ENCODE assay signal across 8 cellular contexts in the genomic region with DNA sequence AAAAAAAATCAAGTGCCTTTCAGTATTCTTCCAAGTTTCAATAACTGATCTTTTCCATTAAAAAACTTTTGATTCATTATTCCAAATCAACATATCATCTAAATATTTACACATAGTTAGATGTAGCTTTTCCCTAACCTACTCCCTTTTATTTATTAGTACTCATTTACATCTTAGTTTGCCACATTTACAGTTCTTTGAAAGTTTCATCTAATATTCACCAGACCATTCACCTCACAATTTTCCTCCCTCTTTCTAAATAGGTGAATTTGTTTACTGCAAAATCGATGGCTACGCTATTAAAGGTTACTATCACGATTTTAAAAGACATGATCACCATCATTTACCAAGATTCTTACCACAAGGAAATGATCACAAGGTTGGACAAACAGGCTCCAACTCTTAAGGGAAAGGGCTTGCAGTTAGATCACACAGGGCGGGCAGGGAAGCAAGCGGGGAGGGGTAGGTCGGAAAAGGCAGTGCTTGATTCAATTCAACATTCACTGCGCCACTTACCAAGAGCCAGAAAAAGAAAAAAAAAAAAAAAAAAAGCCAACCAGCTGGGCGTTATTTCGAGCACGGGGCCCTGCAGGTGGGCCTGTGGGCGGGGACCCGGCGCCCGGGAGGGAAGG. TPM values are rescaled to one million over a fixed set of nuclear protein-coding genes. Genes with fewer than 3 reads are reported as not detected.
DNase-seq lines count a peak whose midpoint lies in the region; ATAC-seq, FAIRE-seq and TF ChIP-seq lines count a peak whose summit lies in the region.

No MANE protein-coding gene starts in this region.

- H3K79me2 ChIP-seq in endothelial cell of umbilical vein (ENCODE audit: control insufficient read depth, insufficient read depth, low read length) = peaks cover 43% of the 10 kb centered on the region

- H3K36me3 ChIP-seq in endothelial cell of umbilical vein (ENCODE audit: control insufficient read depth in 2 of 2, extremely low read depth in 1 of 2, insufficient read depth in 2 of 2, low read length in 2 of 2) (peaks cover under 1 to 8% of the 10 kb centered on the region in 2 experiments), neutrophil (peaks cover 21% of the 10 kb centered on the region)

- H2AFZ ChIP-seq in endothelial cell of umbilical vein (ENCODE audit: low read depth, low read length) = peak overlapping the region; percentile 88

- no peak for TF ChIP-seq POLR2A in endothelial cell of umbilical vein (IDR thresholded peaks at IDR 0.05; ENCODE audit: low read depth, low read length)

- peak overlapping the region; percentile 63 to 96 (median 88) for H3K4me3 ChIP-seq in endothelial cell of umbilical vein (replicated peaks in 1 of 3; ENCODE audit: insufficient read depth in 1 of 3, low read depth in 1 of 3, low read length in 3 of 3)
- peak overlapping the region; percentile 97 to 99 for H3K4me3 ChIP-seq in neutrophil (ENCODE audit: low read depth in 1 of 2, low read length in 1 of 2)

- CTCF ChIA-PET in RWPE1 (lab: Yijun Ruan, JAX) = interaction anchor here (0.6 to 1.9 kb wide), 3 partner anchors 14 to 585 kb away, joined by 3 to 9 read pairs (median 5); no protein-coding TSS in a partner anchor
- CTCF ChIA-PET in endothelial cell of umbilical vein (lab: Charles Lee) = interaction anchor here (0.6 to 1.7 kb wide), 17 partner anchors 8 to 520 kb away, joined by 3 to 8 read pairs (median 4); partner anchors contain the start of gene WDSUB1

- intact Hi-C loops in endothelial cell of umbilical vein (cut with micrococcal nuclease) = loop anchor here (1.0 to 10.0 kb wide), 11 partner anchors 86 to 810 kb away; partner anchors contain the start of genes CD302 and WDSUB1

- no peak for TF ChIP-seq CTCF in RWPE1 (conservative IDR thresholded peaks at IDR 0.05; ENCODE audit: low read depth)
- TF ChIP-seq CTCF in endothelial cell of umbilical vein (IDR thresholded peaks at IDR 0.05; ENCODE audit: extremely low read depth in 1 of 2, insufficient read depth in 1 of 2, low read depth in 1 of 2, low read length in 2 of 2) = no peak
- TF ChIP-seq CTCF in neutrophil (IDR thresholded peaks at IDR 0.05) = no peak

- H3K9me3 ChIP-seq in endothelial cell of umbilical vein (replicated peaks; ENCODE audit: control insufficient read depth, insufficient read depth, low read length) (no peaks in the 10 kb centered on the region), neutrophil (no peaks in the 10 kb centered on the region)

- H4K20me1 ChIP-seq in endothelial cell of umbilical vein (replicated peaks; ENCODE audit: control insufficient read depth, extremely low read depth, insufficient read depth, low read length) = peaks cover 12% of the 10 kb centered on the region

- POLR2A ChIA-PET in RWPE1 (lab: Yijun Ruan, JAX; ENCODE audit: low non-redundant PET) (interaction anchor here (0.6 to 1.3 kb wide), 3 partner anchors 12 to 96 kb away, joined by 3 to 12 read pairs (median 3); no protein-coding TSS in a partner anchor), endothelial cell of umbilical vein (lab: Charles Lee) (interaction anchor here (0.7 to 3.3 kb wide), 12 partner anchors 12 to 571 kb away, joined by 3 to 18 read pairs (median 4); partner anchors contain the start of genes BAZ2B and WDSUB1)

- peak overlapping the region; percentile 97 for H3K4me2 ChIP-seq in endothelial cell of umbilical vein (ENCODE audit: insufficient read depth, low read length)

- dilution Hi-C loops in endothelial cell of umbilical vein (cut with MboI; ENCODE audit: extremely low pct_ligation_motif_present, low sequenced_read_pairs) = loop anchor here (25.0 kb wide), 1 partner anchor 99 kb away; the partner anchor contains the start of gene BAZ2B

- peak overlapping the region; percentile 92 for H3K27ac ChIP-seq in RWPE1
- H3K27ac ChIP-seq in endothelial cell of umbilical vein (ENCODE audit: insufficient read depth, low read depth, low read length) = peak overlapping the region; percentile 86
- peak overlapping the region; percentile 97 for H3K27ac ChIP-seq in neutrophil

- H3K9ac ChIP-seq in endothelial cell of umbilical vein (replicated peaks; ENCODE audit: extremely low read depth, insufficient read depth, low read length) = peak overlapping the region; percentile 98

- H3K27me3 ChIP-seq in endothelial cell of umbilical vein (ENCODE audit: control insufficient read depth in 2 of 2, insufficient read depth in 2 of 2, low read length in 2 of 2) = no peaks in the 10 kb centered on the region
- H3K27me3 ChIP-seq in neutrophil = no peaks in the 10 kb centered on the region

- in situ Hi-C loops in ACHN (cut with HindIII; ENCODE audit: low pct_ligation_motif_present, low pct_unique_long_range_greater_than_20kb, low sequenced_read_pairs) = no loop called here

- peak; percentile 78 for FAIRE-seq in G401.6 (lab: Jason Lieb, UNC)
- FAIRE-seq in endothelial cell of umbilical vein (lab: Jason Lieb, UNC) = peak; percentile 69

- H3K9me1 ChIP-seq in endothelial cell of umbilical vein (replicated peaks; ENCODE audit: control insufficient read depth, extremely low read depth, insufficient read depth, low read length) = no peaks in the 10 kb centered on the region

- ATAC-seq in HG02852 (IDR thresholded peaks at IDR 0.05; ENCODE audit: unreplicated experiment) (no peak), HG03039 (IDR thresholded peaks at IDR 0.05; ENCODE audit: unreplicated experiment) (no peak)

- DNase-seq in RWPE1 (ENCODE audit: low spot score) (no peak), endothelial cell of umbilical vein (ENCODE audit: low read depth, low spot score) (no peak), ACHN (no peak)
- DNase-seq in activated CD8-positive, alpha-beta memory T cell treated with anti-CD3 and anti-CD28 coated beads for 24 hours = no peak

- peaks cover 25% of the 10 kb centered on the region for H3K4me1 ChIP-seq in endothelial cell of umbilical vein (ENCODE audit: control insufficient read depth, extremely low read depth, insufficient read depth, low read length)
- H3K4me1 ChIP-seq in neutrophil (ENCODE audit: control insufficient read depth in 1 of 2, insufficient read depth in 1 of 2, low read depth in 1 of 2, low read length in 1 of 2) = peaks cover 38 to 49% of the 10 kb centered on the region in 2 experiments

- BruUV-seq in endothelial cell of umbilical vein (replicated peaks; lab: Mats Ljungman, UMichigan) = TSS peak; percentile 46

TF ChIP-seq in endothelial cell of umbilical vein, 7 proteins besides CTCF, POLR2A, EP300 and RAD21:
- no peak for TF ChIP-seq POLR2AphosphoS5 (IDR thresholded peaks at IDR 0.05; ENCODE audit: insufficient read depth, low read depth, low read length)
- no peak for TF ChIP-seq JUN (IDR thresholded peaks at IDR 0.05; ENCODE audit: borderline replicate concordance, insufficient read depth, insufficient read length, low read depth)
- no peak for TF ChIP-seq MYC (IDR thresholded peaks at IDR 0.05; ENCODE audit: low read depth, low read length)
- no peak for TF ChIP-seq FOS (IDR thresholded peaks at IDR 0.05; ENCODE audit: borderline replicate concordance, insufficient read depth, low read length)
- TF ChIP-seq GATA2 (IDR thresholded peaks at IDR 0.05; ENCODE audit: insufficient read depth, insufficient read length, low read depth, low read length) = no peak
- no peak for TF ChIP-seq MAX (IDR thresholded peaks at IDR 0.05; ENCODE audit: insufficient read depth, insufficient read length)
- no peak for TF ChIP-seq EZH2 (IDR thresholded peaks at IDR 0.05; ENCODE audit: borderline replicate concordance, low read depth, low read length, severe bottlenecking)

RNA-seq across cellular contexts. Expression of gene MARCHF7, which starts 0.6 kb away (rescaled TPM):
- 82.0 and 93.9 TPM in 2 replicates for total RNA-seq in endothelial cell of umbilical vein
- 15.3 and 21.2 TPM in 2 replicates for polyA plus RNA-seq in endothelial cell of umbilical vein
- 30.6 and 34.0 TPM in 2 replicates for polyA plus RNA-seq in endothelial cell of umbilical vein (2011; cell fraction: cytosol; rRNA removed)
- 58.5 and 66.8 TPM in 2 replicates for polyA plus RNA-seq in endothelial cell of umbilical vein (2011; cell fraction: nucleus; rRNA removed)
- 85.2 and 99.4 TPM in 2 replicates for polyA plus RNA-seq in endothelial cell of umbilical vein (2012)
- 40.9 and 45.4 TPM in 2 replicates for polyA minus RNA-seq in endothelial cell of umbilical vein
- polyA minus RNA-seq in endothelial cell of umbilical vein (2011; cell fraction: cytosol; rRNA and poly(A)+ RNA removed) = 16.8 TPM
- 71.7 and 109 TPM in 2 replicates for polyA minus RNA-seq in endothelial cell of umbilical vein (2011; cell fraction: nucleus; rRNA and poly(A)+ RNA removed)
